ENCODE assay signal across 19 cellular contexts in the genomic region with DNA sequence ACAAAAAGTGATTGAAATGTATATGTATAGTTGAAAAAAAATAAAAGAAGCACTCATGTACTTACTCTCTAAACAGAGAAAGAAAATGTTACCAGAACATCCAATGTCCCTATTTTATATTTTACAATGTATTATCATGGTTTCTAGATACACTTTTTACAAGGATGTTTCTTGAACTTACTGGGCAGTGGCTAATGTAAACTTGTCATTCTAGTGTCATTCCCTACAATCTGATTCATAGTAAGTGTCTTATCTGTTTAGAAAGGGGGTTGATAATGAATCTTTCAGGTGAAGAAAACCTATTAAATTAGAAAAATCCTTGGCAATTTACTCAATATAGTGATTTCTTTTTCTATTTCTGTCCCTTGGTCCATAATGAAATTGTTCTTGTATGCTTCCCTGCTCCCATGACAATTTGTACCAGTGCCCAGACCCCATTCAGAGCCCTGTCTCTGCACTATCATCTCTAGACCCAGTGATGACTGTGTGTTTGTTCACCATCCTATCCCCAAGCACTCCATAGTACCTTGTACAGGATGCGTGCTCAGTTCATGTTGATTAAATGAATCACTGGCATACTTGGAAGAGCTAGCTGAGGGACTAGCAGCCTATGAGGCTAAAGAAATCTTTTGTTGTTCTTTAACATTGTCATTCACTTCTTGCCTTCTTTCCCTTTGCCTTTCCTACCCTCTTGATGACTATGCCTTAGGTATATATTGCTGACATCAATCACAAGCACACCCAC.
A peak's percentile ranks its signal among the peaks of the same experiment; 100 is the strongest.
DNase-seq lines count a peak whose midpoint lies in the region; ATAC-seq and TF ChIP-seq lines count a peak whose summit lies in the region.
"Had no signal": no experiment of that assay in that cellular context is flagged by ENCODE, and none has a peak within 500 bp of the region (broad histone marks: within the 10 kb centered on the region; RNA-seq: fewer than 3 reads in every experiment).

No MANE protein-coding gene starts in this region.

- POLR2A ChIA-PET in Panc1 (lab: Charles Lee) = no interaction called here

- peak; percentile 73 for ATAC-seq in Panc1
- ATAC-seq: K562, left ventricle myocardium superior, sciatic nerve had no signal

- H3K4me1 Mint-ChIP-seq in immature natural killer cell = no peaks in the 10 kb centered on the region

- H3K27me3 ChIP-seq in Panc1 (ENCODE audit: control insufficient read depth, insufficient read depth, low read length) (no peaks in the 10 kb centered on the region), dorsolateral prefrontal cortex (no peaks in the 10 kb centered on the region)
- H3K27me3 ChIP-seq: SJSA1 had no signal

- intact Hi-C loops in Panc1 (cut with micrococcal nuclease; ENCODE audit: unreplicated experiment) (no loop called here), dorsolateral prefrontal cortex (cut with DNase I) (no loop called here)

- H3K27ac ChIP-seq in Panc1 (ENCODE audit: low read length) (no peak overlapping the region), dorsolateral prefrontal cortex (no peak overlapping the region)
- H3K27ac ChIP-seq: SJSA1 had no signal

- no peak overlapping the region for H3K4me3 Mint-ChIP-seq in immature natural killer cell
- H3K4me3 Mint-ChIP-seq: nephron; stimulated activated naive CD8-positive, alpha-beta T cell treated with anti-CD3 and anti-CD28 coated beads, Interleukin-15, Interleukin-2, amounts not matched to agents 100 ng/mL and 50 ng/mL, for 24 hours had no signal

- DNase-seq in DMS53 treated with DMSO at 0.1 percent for 48 hours (lab: John Stamatoyannopoulos, UW; ENCODE audit: unreplicated experiment) = peak; percentile 15
- DNase-seq in Panc1 (ENCODE audit: low read depth, low spot score) = peak; percentile 61
- DNase-seq in choroid plexus epithelial cell (ENCODE audit: low read depth) = peak; percentile 76
- peak; percentile 70 for DNase-seq in non-pigmented ciliary epithelial cell (ENCODE audit: low read depth)
- no peak for DNase-seq in C1 segment of cervical spinal cord (lab: John Stamatoyannopoulos, UW)
- no peak for DNase-seq in NCI-H1436 treated with DMSO at 0.1 percent for 48 hours (lab: John Stamatoyannopoulos, UW)
- DNase-seq in dorsolateral prefrontal cortex = no peak
- no peak for DNase-seq in immature natural killer cell
- DNase-seq: activated CD8-positive, alpha-beta memory T cell treated with anti-CD3 and anti-CD28 coated beads, Interleukin-2, amount 50 U/mL, for 48 hours; effector memory CD4-positive, alpha-beta T cell; head of caudate nucleus; left ventricle myocardium superior; NCI-H187; NCI-H774 had no signal

- H3K27me3 Mint-ChIP-seq in immature natural killer cell (ENCODE audit: low read depth in 3 of 3) = peaks cover 0 to 7% (median 2%) of the 10 kb centered on the region in 3 donors

- BruUV-seq in Panc1 (replicated peaks; lab: Mats Ljungman, UMichigan) = no TSS peak

- no peak overlapping the region for H3K4me3 ChIP-seq in Panc1 (ENCODE audit: low read depth in 2 of 2, low read length in 2 of 2)
- no peak overlapping the region for H3K4me3 ChIP-seq in choroid plexus epithelial cell (ENCODE audit: low read depth, low read length)
- no peak overlapping the region for H3K4me3 ChIP-seq in dorsolateral prefrontal cortex
- H3K4me3 ChIP-seq: K562, SJSA1 had no signal

- no peak overlapping the region for H3K27ac Mint-ChIP-seq in immature natural killer cell
- H3K27ac Mint-ChIP-seq: nephron; stimulated activated naive CD8-positive, alpha-beta T cell treated with anti-CD3 and anti-CD28 coated beads, Interleukin-15, Interleukin-2, amounts not matched to agents 100 ng/mL and 50 ng/mL, for 24 hours had no signal

- H3K36me3 Mint-ChIP-seq in immature natural killer cell = no peaks in the 10 kb centered on the region

- H3K36me3 ChIP-seq in Panc1 (ENCODE audit: control insufficient read depth, insufficient read depth, low read length) = no peaks in the 10 kb centered on the region
- H3K36me3 ChIP-seq: SJSA1 had no signal

- CTCF ChIA-PET in Panc1 (lab: Charles Lee) = no interaction called here

- no peaks in the 10 kb centered on the region for H3K9me3 Mint-ChIP-seq in immature natural killer cell
- H3K9me3 Mint-ChIP-seq: nephron; stimulated activated naive CD8-positive, alpha-beta T cell treated with anti-CD3 and anti-CD28 coated beads, Interleukin-15, Interleukin-2, amounts not matched to agents 100 ng/mL and 50 ng/mL, for 24 hours had no signal

- H3K9me3 ChIP-seq in Panc1 (ENCODE audit: control insufficient read depth, insufficient read depth, low read depth, low read length) = no peaks in the 10 kb centered on the region
- H3K9me3 ChIP-seq: SJSA1 had no signal

- TF ChIP-seq CTCF in Panc1 (IDR thresholded peaks at IDR 0.05) (no peak), choroid plexus epithelial cell (conservative IDR thresholded peaks at IDR 0.05; ENCODE audit: low read depth, low read length) (no peak), dorsolateral prefrontal cortex (IDR thresholded peaks at IDR 0.05 in 54 of 56, conservative IDR thresholded peaks at IDR 0.05 in 2 of 56; ENCODE audit: low read depth in 1 of 56, partially characterized antibody in 56 of 56) (no peak)

- H3K4me1 ChIP-seq in Panc1 (ENCODE audit: control insufficient read depth, insufficient read depth, low read length) = no peaks in the 10 kb centered on the region

- in situ Hi-C loops in Panc1 (cut with HindIII; ENCODE audit: low pct_unique_long_range_greater_than_20kb, low sequenced_read_pairs) = no loop called here

Comparison
In these comparisons a context has a peak if more than half of its experiments do, and no peak if none do; other contexts are left out.
1. DNase-seq: peak in DMS53 treated with DMSO at 0.1 percent for 48 hours (single experiment), Panc1 (single experiment), choroid plexus epithelial cell (single experiment) and non-pigmented ciliary epithelial cell (single experiment); none in C1 segment of cervical spinal cord (0 of 14), NCI-H1436 treated with DMSO at 0.1 percent for 48 hours (single experiment), dorsolateral prefrontal cortex (0 of 10) and immature natural killer cell (0 of 3).